Comparison of ENCODE assay signal across 8 cellular contexts in the genomic region with DNA sequence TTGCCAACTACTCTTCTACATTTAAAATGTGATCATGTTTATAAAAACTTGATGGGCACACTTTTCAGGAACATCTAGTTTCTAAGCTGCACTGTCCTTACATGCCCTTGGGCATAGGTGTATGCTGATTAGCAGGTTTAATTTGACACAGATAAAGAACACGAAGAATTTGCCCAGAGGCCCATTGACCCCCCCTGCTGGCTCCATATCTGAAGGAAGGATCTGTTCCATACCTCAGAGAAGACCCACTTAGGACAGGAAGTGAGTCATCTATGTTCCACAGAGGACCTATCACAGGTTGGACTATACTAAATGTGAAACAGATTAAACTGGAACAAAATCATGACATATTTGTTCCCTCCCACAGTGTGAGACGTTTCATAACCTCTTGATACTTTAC.
DNase-seq lines count a peak whose midpoint lies in the region; ATAC-seq, FAIRE-seq and TF ChIP-seq lines count a peak whose summit lies in the region.

No MANE protein-coding gene starts in this region.

- H3K4me3 ChIP-seq in GM23248, result no peak overlapping the region
- no peak overlapping the region for H3K4me3 ChIP-seq in OCI-LY7 (ENCODE audit: low read depth, low read length, poor library complexity, severe bottlenecking)
- no peak overlapping the region for H3K4me3 ChIP-seq in HepG2 (replicated peaks in 1 of 3; ENCODE audit: insufficient read depth in 1 of 3, low read depth in 2 of 3, low read length in 3 of 3)
- H3K4me3 ChIP-seq in uterus, result no peak overlapping the region

- H3K9me3 ChIP-seq in GM23248 (ENCODE audit: low read depth) (no peaks in the 10 kb centered on the region), OCI-LY7 (ENCODE audit: low read length) (no peaks in the 10 kb centered on the region), HepG2 (ENCODE audit: low read length) (no peaks in the 10 kb centered on the region), uterus (no peaks in the 10 kb centered on the region)

- DNase-seq in GM23248 (peak; percentile 47), OCI-LY7 (ENCODE audit: low spot score) (peak; percentile 75), HepG2 (ENCODE audit: low spot score) (peak; percentile 58), uterus (peak; percentile 23 to 48), NCI-H1092 treated with DMSO at 0.1 percent for 48 hours (lab: John Stamatoyannopoulos, UW) (no peak), hepatic stellate cell (ENCODE audit: low spot score) (no peak), cardiac septum (ENCODE audit: low spot score) (no peak)
- DNase-seq in activated T-helper 2 cell treated with anti-CD3 and anti-CD28 coated beads, Interferon-gamma antibody, Interleukin-2, Interleukin-4, amounts not matched to agents 10 μg/mL and 5 μg/mL and 100 μg/mL, durations not matched to agents 14 hours and 24 hours and 36 hours (ENCODE audit: low spot score), result peak; percentile 59

- ATAC-seq in HepG2, result peak; percentile 46

- no peaks in the 10 kb centered on the region for H3K9me2 ChIP-seq in GM23248 (ENCODE audit: insufficient read depth)
- H3K9me2 ChIP-seq in OCI-LY7 (ENCODE audit: insufficient read depth, low read length), result no peaks in the 10 kb centered on the region

- POLR2A ChIA-PET in OCI-LY7 (lab: Charles Lee), result interaction anchor here (1.2 to 4.1 kb wide), 3 partner anchors 8 to 17 kb away, joined by 4 to 26 read pairs (median 5); no protein-coding TSS in a partner anchor
- POLR2A ChIA-PET in HepG2 (lab: Yijun Ruan, JAX), result interaction anchor here (1.1 to 1.4 kb wide), 2 partner anchors 9 to 58 kb away, joined by 3 read pairs; no protein-coding TSS in a partner anchor

- CTCF ChIA-PET in OCI-LY7 (lab: Charles Lee; ENCODE audit: unreplicated experiment), result no interaction called here
- CTCF ChIA-PET in HepG2 (lab: Yijun Ruan, JAX; ENCODE audit: low intra/inter-chr PET ratio, low total read pairs), result no interaction called here

- H3K4me1 Mint-ChIP-seq in activated T-helper 2 cell treated with anti-CD3 and anti-CD28 coated beads, Interferon-gamma antibody, Interleukin-2, Interleukin-4, amounts not matched to agents 10 μg/mL and 5 μg/mL and 100 μg/mL, durations not matched to agents 14 hours and 24 hours and 36 hours (ENCODE audit: low read depth), result peaks cover 38% of the 10 kb centered on the region

- H3K9ac ChIP-seq in GM23248, result no peak overlapping the region
- H3K9ac ChIP-seq in HepG2 (ENCODE audit: insufficient read depth, low read depth, low read length), result no peak overlapping the region

- H4K20me1 ChIP-seq in GM23248 (ENCODE audit: insufficient read depth) (no peaks in the 10 kb centered on the region), OCI-LY7 (ENCODE audit: insufficient read depth, low read length) (no peaks in the 10 kb centered on the region), HepG2 (ENCODE audit: insufficient read depth, low read length) (no peaks in the 10 kb centered on the region)

- H2AFZ ChIP-seq in GM23248, result no peak overlapping the region
- peak overlapping the region; percentile 66; the same call in 1 of the 2 replicates for H2AFZ ChIP-seq in OCI-LY7 (ENCODE audit: low read length)
- no peak overlapping the region for H2AFZ ChIP-seq in HepG2 (ENCODE audit: low read length)

- peak overlapping the region; percentile 51 for H3K4me3 Mint-ChIP-seq in activated T-helper 2 cell treated with anti-CD3 and anti-CD28 coated beads, Interferon-gamma antibody, Interleukin-2, Interleukin-4, amounts not matched to agents 10 μg/mL and 5 μg/mL and 100 μg/mL, durations not matched to agents 14 hours and 24 hours and 36 hours (ENCODE audit: low read depth)

- no peaks in the 10 kb centered on the region for H3K36me3 Mint-ChIP-seq in activated T-helper 2 cell treated with anti-CD3 and anti-CD28 coated beads, Interferon-gamma antibody, Interleukin-2, Interleukin-4, amounts not matched to agents 10 μg/mL and 5 μg/mL and 100 μg/mL, durations not matched to agents 14 hours and 24 hours and 36 hours (ENCODE audit: low read depth)

- H3F3A ChIP-seq in GM23248 (ENCODE audit: insufficient read depth), result peaks cover 7% of the 10 kb centered on the region; the same call in 1 of the 2 replicates

- H3K4me2 ChIP-seq in GM23248 (ENCODE audit: unreplicated experiment) (no peak overlapping the region), OCI-LY7 (ENCODE audit: low read length) (peak overlapping the region; percentile 44), HepG2 (ENCODE audit: low read depth, low read length) (no peak overlapping the region)

- H3K9me3 Mint-ChIP-seq in activated T-helper 2 cell treated with anti-CD3 and anti-CD28 coated beads, Interferon-gamma antibody, Interleukin-2, Interleukin-4, amounts not matched to agents 10 μg/mL and 5 μg/mL and 100 μg/mL, durations not matched to agents 14 hours and 24 hours and 36 hours, result no peaks in the 10 kb centered on the region

- intact Hi-C loops in OCI-LY7 (cut with micrococcal nuclease; ENCODE audit: unreplicated experiment) (no loop called here), HepG2 (cut with micrococcal nuclease; ENCODE audit: unreplicated experiment) (no loop called here), uterus (cut with DNase I; ENCODE audit: low total_unique reads) (no loop called here), cardiac septum (cut with DNase I) (no loop called here)
- intact Hi-C loops in activated T-helper 2 cell treated with anti-CD3 and anti-CD28 coated beads, Interferon-gamma antibody, Interleukin-2, Interleukin-4, amounts not matched to agents 10 μg/mL and 5 μg/mL and 100 μg/mL, durations not matched to agents 14 hours and 24 hours and 36 hours (cut with micrococcal nuclease), result loop anchor here (1.0 to 10.0 kb wide), 10 partner anchors 62 to 334 kb away; a partner anchor contains a TSS

- H3K27me3 ChIP-seq in GM23248 (replicated peaks; ENCODE audit: insufficient read depth) (no peaks in the 10 kb centered on the region), HepG2 (ENCODE audit: control insufficient read depth in 1 of 2, insufficient read depth in 2 of 2, low read length in 2 of 2) (no peaks in the 10 kb centered on the region), uterus (no peaks in the 10 kb centered on the region)

- H3K27me3 Mint-ChIP-seq in activated T-helper 2 cell treated with anti-CD3 and anti-CD28 coated beads, Interferon-gamma antibody, Interleukin-2, Interleukin-4, amounts not matched to agents 10 μg/mL and 5 μg/mL and 100 μg/mL, durations not matched to agents 14 hours and 24 hours and 36 hours (ENCODE audit: low read depth), result no peaks in the 10 kb centered on the region

- H3K79me2 ChIP-seq in GM23248 (ENCODE audit: insufficient read depth) (no peaks in the 10 kb centered on the region), OCI-LY7 (ENCODE audit: insufficient read depth, low read depth, low read length) (no peaks in the 10 kb centered on the region), HepG2 (ENCODE audit: insufficient read depth, low read length) (no peaks in the 10 kb centered on the region)

- TF ChIP-seq EP300 in HepG2 (IDR thresholded peaks at IDR 0.05; ENCODE audit: low read depth in 2 of 2, low read length in 2 of 2), result no peak; a peak in 1 of 4 replicates
- no peak for TF ChIP-seq EP300 in HepG2 (CRISPR knock-in tag; IDR thresholded peaks at IDR 0.05; ENCODE audit: borderline replicate concordance)

- TF ChIP-seq POLR2A in HepG2 (IDR thresholded peaks at IDR 0.05; ENCODE audit: insufficient read depth in 1 of 2, low read depth in 2 of 2, low read length in 2 of 2) (no peak), uterus (IDR thresholded peaks at IDR 0.05) (no peak)

- H3K36me3 ChIP-seq in GM23248 (ENCODE audit: low read depth), result no peaks in the 10 kb centered on the region
- no peaks in the 10 kb centered on the region for H3K36me3 ChIP-seq in OCI-LY7 (ENCODE audit: insufficient read depth, low read length)
- no peaks in the 10 kb centered on the region for H3K36me3 ChIP-seq in HepG2 (replicated peaks in 1 of 2; ENCODE audit: control insufficient read depth in 1 of 2, insufficient read depth in 2 of 2, low read length in 2 of 2)
- no peaks in the 10 kb centered on the region for H3K36me3 ChIP-seq in uterus

- H3K27ac ChIP-seq in GM23248 (no peak overlapping the region), OCI-LY7 (ENCODE audit: low read depth, low read length, poor library complexity, severe bottlenecking) (no peak overlapping the region), HepG2 (ENCODE audit: extremely low read length, insufficient read depth, low read length) (no peak overlapping the region), uterus (peak overlapping the region; percentile 46 to 54)

- no peak for TF ChIP-seq RAD21 in HepG2 (CRISPR knock-in tag; IDR thresholded peaks at IDR 0.05)

- WGBS in GM23248 (ENCODE audit: low coverage in 1 of 2, low lambda C conversion rate in 2 of 2, missing lambda C conversion rate in 2 of 2), 2 experiments, result 34 to 43% methylated on average over 2 of the region's 2 CpGs
- 57% methylated on average over 2 of the region's 2 CpGs for WGBS in HepG2 (ENCODE audit: low lambda C conversion rate)

- in situ Hi-C loops in GM23248 (cut with MboI), result no loop called here
- in situ Hi-C loops in HepG2 (cut with HindIII; ENCODE audit: extremely low pct_ligation_motif_present, low pct_unique_long_range_greater_than_20kb), result no loop called here

- H3K27ac Mint-ChIP-seq in activated T-helper 2 cell treated with anti-CD3 and anti-CD28 coated beads, Interferon-gamma antibody, Interleukin-2, Interleukin-4, amounts not matched to agents 10 μg/mL and 5 μg/mL and 100 μg/mL, durations not matched to agents 14 hours and 24 hours and 36 hours, result peak overlapping the region; percentile 80

- TF ChIP-seq CTCF in OCI-LY7 (conservative IDR thresholded peaks at IDR 0.05; ENCODE audit: low read length) (peak; percentile 72), HepG2 (CRISPR knock-in tag; IDR thresholded peaks at IDR 0.05) (peak; percentile 26; the same call in 1 of the 2 replicates), uterus (IDR thresholded peaks at IDR 0.05) (no peak)

- peaks cover 16% of the 10 kb centered on the region for H3K4me1 ChIP-seq in GM23248 (ENCODE audit: insufficient read depth)
- peaks cover 33% of the 10 kb centered on the region for H3K4me1 ChIP-seq in OCI-LY7 (ENCODE audit: insufficient read depth, low read length, poor library complexity, severe bottlenecking)
- peaks cover 69% of the 10 kb centered on the region for H3K4me1 ChIP-seq in HepG2 (ENCODE audit: insufficient read depth, low read length)
- H3K4me1 ChIP-seq in uterus, result peaks cover 0 to 9% of the 10 kb centered on the region in 2 donors

- BruUV-seq in OCI-LY7 (replicated peaks; lab: Mats Ljungman, UMichigan) (no TSS peak), HepG2 (replicated peaks; lab: Mats Ljungman, UMichigan) (no TSS peak)

- no peak for FAIRE-seq in HepG2 (lab: Jason Lieb, UNC)

TF ChIP-seq in HepG2, 621 proteins besides CTCF, POLR2A, EP300 and RAD21 (continues in another document):
- 0 out of 2 replicates have a peak, but pooled peaks have one; percentile 22 for TF ChIP-seq ELF3 (CRISPR knock-in tag; IDR thresholded peaks at IDR 0.05)

Comparison
In these comparisons a context has a peak if more than half of its experiments do, and no peak if none do; other contexts are left out.
1. DNase-seq: peak in GM23248 (single experiment), OCI-LY7 (single experiment), activated T-helper 2 cell treated with anti-CD3 and anti-CD28 coated beads, Interferon-gamma antibody, Interleukin-2, Interleukin-4, amounts not matched to agents 10 μg/mL and 5 μg/mL and 100 μg/mL, durations not matched to agents 14 hours and 24 hours and 36 hours (single experiment), HepG2 (single experiment) and uterus (2 of 2); none in NCI-H1092 treated with DMSO at 0.1 percent for 48 hours (single experiment), hepatic stellate cell (single experiment) and cardiac septum (single experiment).
2. H3K27ac ChIP-seq: peak in uterus (2 of 2); none in GM23248 (single experiment), OCI-LY7 (single experiment) and HepG2 (single experiment).
3. CTCF ChIP-seq: peak in OCI-LY7 (single experiment) and HepG2 (single experiment); none in uterus (0 of 4).